ENCODE assay signal across 7 cellular contexts in the genomic region with DNA sequence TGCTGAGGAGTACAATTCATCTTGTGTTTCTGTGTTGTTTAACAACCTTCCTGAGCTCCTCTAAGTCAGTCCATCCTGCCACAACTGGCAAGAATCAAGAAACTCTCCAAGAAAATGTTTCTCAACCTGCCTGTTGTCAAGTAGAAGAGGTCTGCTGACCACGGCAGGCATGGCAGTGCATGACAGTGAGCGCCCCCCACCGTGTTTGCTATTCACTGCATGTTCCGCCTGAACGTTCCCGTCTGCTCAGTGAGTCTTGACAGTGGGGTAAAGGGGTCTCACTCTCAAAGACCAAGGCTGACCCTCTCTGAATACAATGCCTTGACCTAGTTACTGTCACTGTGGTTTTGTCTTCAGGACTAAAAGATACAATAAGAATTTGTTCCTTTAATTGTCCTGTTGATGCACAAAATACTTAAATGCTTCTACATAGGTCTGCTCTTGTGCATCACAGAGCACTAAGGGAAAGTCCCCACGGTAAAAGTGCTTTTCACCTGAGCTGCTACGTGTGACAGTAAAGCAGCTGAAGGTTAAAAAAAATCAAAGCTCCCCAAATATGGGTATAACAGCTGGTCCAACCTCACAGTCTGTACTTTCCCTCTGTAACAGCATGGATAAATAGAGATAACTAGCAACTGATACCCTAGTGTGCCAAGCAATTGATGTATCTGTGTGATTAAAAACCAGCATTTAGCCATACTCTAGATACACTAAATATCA.
DNase-seq lines count a peak whose midpoint lies in the region; ATAC-seq and TF ChIP-seq lines count a peak whose summit lies in the region.
"Not testable (repeated sequence)": the region's sequence is repeated elsewhere in the genome, so short reads cannot be mapped to it uniquely, and the experiment has no call there.

No MANE protein-coding gene starts in this region.

- not testable (repeated sequence) for H2BK12ac ChIP-seq in H9 (ENCODE audit: insufficient read length, low read depth, low read length)

- not testable (repeated sequence) for H3K23me2 ChIP-seq in H9 (ENCODE audit: insufficient read length, low read depth, low read length, poor library complexity, severe bottlenecking)

- not testable (repeated sequence) for H3K23ac ChIP-seq in H9 (ENCODE audit: insufficient read length, low read depth, low read length)

- H4K91ac ChIP-seq in H9 (ENCODE audit: insufficient read length, low read depth, low read length) = not testable (repeated sequence)

- not testable (repeated sequence) for H3K27ac ChIP-seq in CD4-positive, alpha-beta memory T cell (ENCODE audit: low read depth, low read length); H9 (ENCODE audit: insufficient read length, low read depth, low read length); endodermal cell (ENCODE audit: low read depth, low read length)
- peak overlapping the region; percentile 85 for H3K27ac ChIP-seq in SU-DHL-6 (ENCODE audit: low read depth, low read length)

- H4K20me1 ChIP-seq in H9 (ENCODE audit: control insufficient read depth, insufficient read depth, insufficient read length); SU-DHL-6 (ENCODE audit: low read depth, low read length): not testable (repeated sequence)

- H2BK5ac ChIP-seq in H9 (ENCODE audit: insufficient read length, low read length) = not testable (repeated sequence)

- H3K4me1 ChIP-seq in CD4-positive, alpha-beta memory T cell (ENCODE audit: insufficient read depth, low read length); H9 (ENCODE audit: insufficient read depth, low read length); endodermal cell (ENCODE audit: control insufficient read depth, insufficient read depth, low read length): not testable (repeated sequence)

- not testable (repeated sequence) for H3K9me2 ChIP-seq in SU-DHL-6 (replicated peaks; ENCODE audit: insufficient read depth, low read length)

- H3K79me2 ChIP-seq in H9 (ENCODE audit: insufficient read depth, low read length); SU-DHL-6 (ENCODE audit: insufficient read depth, low read length): not testable (repeated sequence)

- H4K5ac ChIP-seq in H9 (ENCODE audit: insufficient read length, low read depth, low read length) = not testable (repeated sequence)

- H3K27me3 ChIP-seq in CD4-positive, alpha-beta memory T cell (ENCODE audit: insufficient read depth, low read length); H9 (ENCODE audit: insufficient read depth, low read length); SU-DHL-6 (ENCODE audit: low read length); endodermal cell (ENCODE audit: control insufficient read depth, insufficient read depth, low read length, poor library complexity, severe bottlenecking): not testable (repeated sequence)

- peak; percentile 28 to 60 (median 48) for DNase-seq in CD4-positive, alpha-beta memory T cell
- not testable (repeated sequence) for DNase-seq in H9; activated naive CD4-positive, alpha-beta T cell treated with anti-CD3 and anti-CD28 coated beads, Interleukin-2, amount 50 U/mL, for 72 hours (ENCODE audit: low spot score in 2 of 2)
- DNase-seq in activated CD4-positive, alpha-beta T cell treated with anti-CD3 and anti-CD28 coated beads, Interleukin-2, amount 10 ng/mL, durations not matched to agents 24 days and 14 days = peak; percentile 54
- DNase-seq in endodermal cell = peak; percentile 51
- DNase-seq in retina = peak; percentile 55

- H3K4me2 ChIP-seq in H9 (ENCODE audit: insufficient read depth, insufficient read length, low read length) = not testable (repeated sequence)
- H3K4me2 ChIP-seq in SU-DHL-6 (ENCODE audit: low read depth, low read length, poor library complexity, severe bottlenecking) = peak overlapping the region; percentile 36

- TF ChIP-seq CTCF in H9 (conservative IDR thresholded peaks at IDR 0.05) (peak; percentile 27; the same call in 2 of the 3 replicates), endodermal cell (conservative IDR thresholded peaks at IDR 0.05) (peak; percentile 19)
- TF ChIP-seq CTCF in SU-DHL-6 (IDR thresholded peaks at IDR 0.05; ENCODE audit: insufficient read depth, low read length, poor library complexity, severe bottlenecking) = not testable (repeated sequence)

- peak overlapping the region in 1 of 8 donors; percentile 12 for H3K4me3 Mint-ChIP-seq in CD4-positive, alpha-beta memory T cell
- not testable (repeated sequence) for H3K4me3 Mint-ChIP-seq in H9; activated CD4-positive, alpha-beta T cell treated with anti-CD3 and anti-CD28 coated beads, Interleukin-2, amount 10 ng/mL, durations not matched to agents 24 days and 14 days; endodermal cell

- not testable (repeated sequence) for H2AFZ ChIP-seq in H9 (ENCODE audit: low read length); SU-DHL-6 (ENCODE audit: low read depth, low read length, severe bottlenecking)

- H3K14ac ChIP-seq in H9 (ENCODE audit: insufficient read depth, low read length) = not testable (repeated sequence)

- H3K27me3 Mint-ChIP-seq in CD4-positive, alpha-beta memory T cell; H9 (ENCODE audit: low read depth); activated CD4-positive, alpha-beta T cell treated with anti-CD3 and anti-CD28 coated beads, Interleukin-2, amount 10 ng/mL, durations not matched to agents 24 days and 14 days; endodermal cell (ENCODE audit: insufficient read depth): not testable (repeated sequence)

- no CpG with 5 or more reads among the region's 8 CpGs for WGBS in H9 (ENCODE audit: extremely low coverage, insufficient read length, low lambda C conversion rate)
- WGBS in endodermal cell (ENCODE audit: insufficient coverage in 1 of 2, insufficient read length in 1 of 2), 2 experiments = 73 to 75% methylated on average over 2 to 8 of the region's 8 CpGs

- not testable (repeated sequence) for H3T11ph ChIP-seq in H9 (ENCODE audit: low read length)

- H3K36me3 Mint-ChIP-seq in CD4-positive, alpha-beta memory T cell; H9 (ENCODE audit: insufficient read depth in 1 of 3, low read depth in 3 of 3); activated CD4-positive, alpha-beta T cell treated with anti-CD3 and anti-CD28 coated beads, Interleukin-2, amount 10 ng/mL, durations not matched to agents 24 days and 14 days (ENCODE audit: low read depth); activated naive CD4-positive, alpha-beta T cell treated with anti-CD3 and anti-CD28 coated beads, Interleukin-2, amount 50 U/mL, for 72 hours; endodermal cell (ENCODE audit: low read depth): not testable (repeated sequence)

- intact Hi-C loops in CD4-positive, alpha-beta memory T cell (cut with micrococcal nuclease) = not testable (repeated sequence)
- intact Hi-C loops in activated CD4-positive, alpha-beta T cell treated with anti-CD3 and anti-CD28 coated beads, Interleukin-2, amount 10 ng/mL, durations not matched to agents 24 days and 14 days (cut with micrococcal nuclease) = loop anchor here (10.0 kb wide), 1 partner anchor 62 kb away; no protein-coding TSS in a partner anchor

- H3K4ac ChIP-seq in H9 (ENCODE audit: low read depth, low read length) = not testable (repeated sequence)

- not testable (repeated sequence) for H3K18ac ChIP-seq in H9 (ENCODE audit: insufficient read length, low read depth, low read length)

- H3K4me1 Mint-ChIP-seq in CD4-positive, alpha-beta memory T cell = peaks cover 7 to 16% (median 9%) of the 10 kb centered on the region in 4 donors
- H3K4me1 Mint-ChIP-seq in H9; activated CD4-positive, alpha-beta T cell treated with anti-CD3 and anti-CD28 coated beads, Interleukin-2, amount 10 ng/mL, durations not matched to agents 24 days and 14 days; endodermal cell: not testable (repeated sequence)

- H3K36me3 ChIP-seq in CD4-positive, alpha-beta memory T cell (ENCODE audit: insufficient read depth, low read length); SU-DHL-6 (ENCODE audit: low read length); endodermal cell (ENCODE audit: control insufficient read depth, insufficient read depth, low read length): not testable (repeated sequence)

- H3K27ac Mint-ChIP-seq in CD4-positive, alpha-beta memory T cell = peak overlapping the region; percentile 43 to 96 (median 86)
- H3K27ac Mint-ChIP-seq in H9; activated CD4-positive, alpha-beta T cell treated with anti-CD3 and anti-CD28 coated beads, Interleukin-2, amount 10 ng/mL, durations not matched to agents 24 days and 14 days; activated naive CD4-positive, alpha-beta T cell treated with anti-CD3 and anti-CD28 coated beads, Interleukin-2, amount 50 U/mL, for 72 hours; endodermal cell: not testable (repeated sequence)

- H2BK20ac ChIP-seq in H9 (ENCODE audit: low read depth, low read length, poor library complexity, severe bottlenecking) = not testable (repeated sequence)

- H3K9me3 ChIP-seq in CD4-positive, alpha-beta memory T cell (ENCODE audit: control insufficient read depth in 1 of 2, low read length in 2 of 2); H9 (ENCODE audit: control insufficient read depth, low read depth, low read length); SU-DHL-6 (ENCODE audit: insufficient read depth, low read length); endodermal cell (ENCODE audit: control insufficient read depth, low read length): not testable (repeated sequence)

- CTCF ChIA-PET in CD4-positive, alpha-beta memory T cell (lab: Charles Lee; ENCODE audit: partially characterized antibody) = not testable (repeated sequence)

- H4K8ac ChIP-seq in H9 (replicated peaks; ENCODE audit: insufficient read length, low read depth, low read length) = not testable (repeated sequence)

- not testable (repeated sequence) for H3K56ac ChIP-seq in H9 (ENCODE audit: insufficient read length, low read depth, low read length)

- not testable (repeated sequence) for H3K9ac ChIP-seq in H9 (ENCODE audit: extremely low read depth, insufficient read length, low read length); endodermal cell (ENCODE audit: extremely low read depth, low read length, poor library complexity, severe bottlenecking)
- H3K9ac ChIP-seq in SU-DHL-6 (ENCODE audit: low read length) = peak overlapping the region; percentile 23; the same call in 1 of the 2 replicates

- H2BK15ac ChIP-seq in H9 (ENCODE audit: low read depth, low read length) = not testable (repeated sequence)

- POLR2A ChIA-PET in CD4-positive, alpha-beta memory T cell (lab: Charles Lee; ENCODE audit: partially characterized antibody) = not testable (repeated sequence)

- ATAC-seq in activated naive CD4-positive, alpha-beta T cell treated with anti-CD3 and anti-CD28 coated beads, Interleukin-2, amount 50 U/mL, for 72 hours = peak; percentile 51 to 68

- not testable (repeated sequence) for H3K79me1 ChIP-seq in H9 (ENCODE audit: insufficient read depth, low read depth, low read length, poor library complexity, severe bottlenecking)

- H2BK120ac ChIP-seq in H9 (ENCODE audit: low read depth, low read length, poor library complexity, severe bottlenecking) = not testable (repeated sequence)

- not testable (repeated sequence) for H3K4me3 ChIP-seq in CD4-positive, alpha-beta memory T cell (ENCODE audit: low read length in 2 of 2); SU-DHL-6 (ENCODE audit: insufficient read depth, low read length, poor library complexity, severe bottlenecking); endodermal cell (ENCODE audit: low read length)

- not testable (repeated sequence) for H2AK5ac ChIP-seq in H9 (ENCODE audit: insufficient read length, low read length)

- H3F3A ChIP-seq in SU-DHL-6 (ENCODE audit: insufficient read depth) = not testable (repeated sequence)

- H3K9me3 Mint-ChIP-seq in CD4-positive, alpha-beta memory T cell = not testable (repeated sequence)
- H3K9me3 Mint-ChIP-seq in H9 (peaks cover 22 to 43% of the 10 kb centered on the region in 2 experiments), endodermal cell (peaks cover 20% of the 10 kb centered on the region)
- peaks cover 18% of the 10 kb centered on the region for H3K9me3 Mint-ChIP-seq in activated CD4-positive, alpha-beta T cell treated with anti-CD3 and anti-CD28 coated beads, Interleukin-2, amount 10 ng/mL, durations not matched to agents 24 days and 14 days
- peaks cover 9 to 11% of the 10 kb centered on the region in 2 donors for H3K9me3 Mint-ChIP-seq in activated naive CD4-positive, alpha-beta T cell treated with anti-CD3 and anti-CD28 coated beads, Interleukin-2, amount 50 U/mL, for 72 hours
